17 cellular contexts compared by ENCODE assay signal in the genomic region with DNA sequence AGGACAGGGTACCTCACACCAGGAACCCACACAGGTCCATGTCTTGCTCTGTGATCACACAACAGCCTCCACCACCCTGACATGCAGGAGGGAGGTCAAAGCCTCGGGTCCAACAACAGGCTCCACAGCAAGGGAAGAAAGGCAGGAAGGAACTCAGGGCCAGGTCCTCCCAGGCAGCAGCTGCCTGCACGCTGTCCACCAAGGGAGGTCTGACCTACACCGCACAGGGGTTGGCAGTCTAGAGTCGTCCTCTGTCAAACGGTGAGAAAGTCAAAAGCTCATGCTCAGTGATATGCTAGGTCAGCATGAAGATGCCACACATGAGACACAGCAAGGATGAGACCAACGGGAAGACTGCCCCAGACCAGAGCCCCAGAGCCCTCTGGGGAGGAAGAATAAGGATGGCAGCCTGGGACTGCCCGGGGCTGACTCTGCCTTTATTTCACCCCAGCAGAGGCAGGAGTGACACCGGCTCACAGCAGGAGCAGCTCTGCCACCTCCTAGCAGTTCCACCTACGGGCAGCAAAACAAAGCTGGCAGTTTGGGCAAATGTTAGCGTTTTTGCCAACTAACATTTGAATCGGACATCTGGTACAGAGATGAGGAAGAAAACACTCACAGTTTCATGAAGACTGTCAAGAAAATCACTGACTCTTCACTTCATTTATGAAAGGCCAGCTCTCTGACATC. TPM values are rescaled to one million over a fixed set of nuclear protein-coding genes. Genes with fewer than 3 reads are reported as not detected.
DNase-seq lines count a peak whose midpoint lies in the region; TF ChIP-seq lines count a peak whose summit lies in the region.
"Had no signal": no experiment of that assay in that cellular context is flagged by ENCODE, and none has a peak within 500 bp of the region (broad histone marks: within the 10 kb centered on the region; RNA-seq: fewer than 3 reads in every experiment).

No MANE protein-coding gene starts in this region.

- no peak overlapping the region for H3K14ac ChIP-seq in neuronal stem cell (ENCODE audit: low read length)

- H3K4me2 ChIP-seq in neuronal stem cell (ENCODE audit: insufficient read depth, low read length, poor library complexity, severe bottlenecking): no peak overlapping the region
- H3K4me2 ChIP-seq: GM23338 had no signal

- H2BK5ac ChIP-seq in neuronal stem cell (ENCODE audit: low read length): no peak overlapping the region

- no peak overlapping the region for H2AFZ ChIP-seq in neuronal stem cell (ENCODE audit: low read length)
- H2AFZ ChIP-seq: GM23338 had no signal

- in situ Hi-C loops in G401 (cut with HindIII; ENCODE audit: low sequenced_read_pairs): no loop called here

- no peak overlapping the region for H3K4me3 ChIP-seq in BE2C (ENCODE audit: low read depth, low read length)
- no peak overlapping the region for H3K4me3 ChIP-seq in neuronal stem cell (ENCODE audit: low read length in 2 of 2)
- H3K4me3 ChIP-seq: GM23338 had no signal

- no peak overlapping the region for H2BK120ac ChIP-seq in neuronal stem cell (ENCODE audit: low read depth, low read length)

- no peak overlapping the region for H3K18ac ChIP-seq in neuronal stem cell (ENCODE audit: low read length)

- no peak overlapping the region for H3K9ac ChIP-seq in neuronal stem cell (ENCODE audit: low read depth, low read length, poor library complexity)

- H3K36me3 Mint-ChIP-seq in chondrocyte (ENCODE audit: low read depth): peaks cover 14% of the 10 kb centered on the region

- peaks cover 6% of the 10 kb centered on the region for H3K4me1 Mint-ChIP-seq in chondrocyte (ENCODE audit: low read depth)

- no CpG with 5 or more reads among the region's 11 CpGs for WGBS in neuronal stem cell (ENCODE audit: extremely low coverage in 2 of 2, insufficient read length in 2 of 2, insufficient replicate concordance in 1 of 2), 2 donors

- H3K4ac ChIP-seq in neuronal stem cell (ENCODE audit: low read length): no peak overlapping the region

- H3K23ac ChIP-seq in neuronal stem cell (ENCODE audit: low read depth, low read length, poor library complexity): peak overlapping the region; percentile 61

- H3K4me1 ChIP-seq in BE2C (no peaks in the 10 kb centered on the region), neuronal stem cell (ENCODE audit: control insufficient read depth in 2 of 2, insufficient read depth in 1 of 2, low read depth in 1 of 2, low read length in 2 of 2) (no peaks in the 10 kb centered on the region)
- H3K4me1 ChIP-seq: Caco-2 had no signal

- no peak overlapping the region for H4K8ac ChIP-seq in neuronal stem cell (ENCODE audit: low read depth, low read length)

- H3K79me1 ChIP-seq in neuronal stem cell (ENCODE audit: low read depth, low read length): peaks cover 5% of the 10 kb centered on the region

- no peak overlapping the region for H3K27ac Mint-ChIP-seq in chondrocyte (ENCODE audit: unreplicated experiment)
- H3K27ac Mint-ChIP-seq: CD4-positive, alpha-beta T cell; GM23338 had no signal

- no peak overlapping the region for H3K4me3 Mint-ChIP-seq in chondrocyte (ENCODE audit: unreplicated experiment)
- H3K4me3 Mint-ChIP-seq: CD4-positive, alpha-beta T cell; GM23338 had no signal

- no peaks in the 10 kb centered on the region for H3K9me3 ChIP-seq in BE2C
- peaks cover 5 to 17% of the 10 kb centered on the region in 2 donors for H3K9me3 ChIP-seq in neuronal stem cell (replicated peaks in 1 of 2; ENCODE audit: control insufficient read depth in 2 of 2, insufficient read depth in 1 of 2, low read depth in 1 of 2, low read length in 2 of 2)

- no peaks in the 10 kb centered on the region for H3K27me3 Mint-ChIP-seq in chondrocyte (ENCODE audit: low read depth)
- H3K27me3 Mint-ChIP-seq: CD4-positive, alpha-beta T cell had no signal

- TF ChIP-seq CTCF in BE2C (IDR thresholded peaks at IDR 0.05; ENCODE audit: low read depth, low read length) (no peak), chondrocyte (IDR thresholded peaks at IDR 0.05) (no peak)

- no peak overlapping the region for H2AK5ac ChIP-seq in neuronal stem cell (ENCODE audit: low read depth, low read length)

- no peak overlapping the region for H2BK12ac ChIP-seq in neuronal stem cell (ENCODE audit: low read length)

- no peak overlapping the region for H3K27ac ChIP-seq in neuronal stem cell (replicated peaks; ENCODE audit: low read length)

- H3K36me3 ChIP-seq in BE2C (peaks cover 30% of the 10 kb centered on the region), neuronal stem cell (replicated peaks in 1 of 2; ENCODE audit: control insufficient read depth in 2 of 2, insufficient read depth in 2 of 2, low read length in 2 of 2) (peaks cover 29 to 66% of the 10 kb centered on the region in 2 donors)

- no peaks in the 10 kb centered on the region for H3K9me3 Mint-ChIP-seq in chondrocyte (ENCODE audit: low read depth)
- H3K9me3 Mint-ChIP-seq: CD4-positive, alpha-beta T cell had no signal

- no peak overlapping the region for H4K91ac ChIP-seq in neuronal stem cell (ENCODE audit: low read depth, low read length, poor library complexity)

- no peaks in the 10 kb centered on the region for H3K27me3 ChIP-seq in BE2C
- no peaks in the 10 kb centered on the region for H3K27me3 ChIP-seq in neuronal stem cell (ENCODE audit: control insufficient read depth in 3 of 3, insufficient read depth in 3 of 3, low read depth in 1 of 3, low read length in 3 of 3)

- no peak overlapping the region for H2BK15ac ChIP-seq in neuronal stem cell (ENCODE audit: low read length)

- DNase-seq in BE2C (peak; percentile 1), G401 (ENCODE audit: low spot score) (peak; percentile 40), chondrocyte (ENCODE audit: low spot score) (peak; percentile 55), neuronal stem cell (ENCODE audit: low spot score) (no peak), medulla oblongata (ENCODE audit: extremely low spot score) (no peak), NCI-H1417 treated with DMSO at 0.1 percent for 48 hours (lab: John Stamatoyannopoulos, UW) (no peak), T-helper 1 cell (no peak)
- DNase-seq: Caco-2; CD4-positive, alpha-beta T cell; GF-D8; KBM-7; NCI-H1105 treated with DMSO at 0.1 percent for 48 hours; NCI-H1694 treated with DMSO at 0.1 percent for 48 hours; NCI-H510A; NCI-H748 treated with DMSO at 0.1 percent for 48 hours; SIG-M5 had no signal

RNA-seq across cellular contexts. Expression of a gene that starts 8.5 kb away (rescaled TPM):
- 21.2 TPM for polyA plus RNA-seq in BE2C (2012; ENCODE audit: insufficient read depth, insufficient read length, low read depth)
- total RNA-seq in G401 (2014; rRNA removed; shearing (Covaris generic)): 19.3 and 19.7 TPM in 2 replicates
- 7.8 to 8.5 TPM (median 7.9 TPM) in 3 replicates for total RNA-seq in chondrocyte
- polyA plus RNA-seq in neuronal stem cell (2013, experiment 1 of 2): 9.0 TPM
- 8.7 TPM for polyA plus RNA-seq in neuronal stem cell (2013, experiment 2 of 2)

RNA-seq across cellular contexts. Expression of a gene that starts 34.8 kb away (rescaled TPM):
- polyA plus RNA-seq in BE2C (2012; ENCODE audit: insufficient read depth, insufficient read length, low read depth): 396 TPM
- total RNA-seq in G401 (2014; rRNA removed; shearing (Covaris generic)): 179 and 180 TPM in 2 replicates
- 7.8 to 15.0 TPM (median 7.8 TPM) in 3 replicates for total RNA-seq in chondrocyte
- 4.5 TPM for polyA plus RNA-seq in neuronal stem cell (2013, experiment 1 of 2)
- polyA plus RNA-seq in neuronal stem cell (2013, experiment 2 of 2): 4.6 TPM

RNA-seq across cellular contexts. Expression of a gene that starts 39.7 kb away (rescaled TPM):
- 73.4 TPM for polyA plus RNA-seq in BE2C (2012; ENCODE audit: insufficient read depth, insufficient read length, low read depth)
- 18.5 and 18.7 TPM in 2 replicates for total RNA-seq in G401 (2014; rRNA removed; shearing (Covaris generic))
- total RNA-seq in chondrocyte: 20.4 to 45.3 TPM (median 21.9 TPM) in 3 replicates
- polyA plus RNA-seq in neuronal stem cell (2013, experiment 1 of 2): 5.1 TPM
- polyA plus RNA-seq in neuronal stem cell (2013, experiment 2 of 2): 5.1 TPM

RNA-seq across cellular contexts. Expression of a gene that starts 44.4 kb away (rescaled TPM):
- 7.6 TPM for polyA plus RNA-seq in BE2C (2012; ENCODE audit: insufficient read depth, insufficient read length, low read depth)
- 10.1 and 14.3 TPM in 2 replicates for total RNA-seq in G401 (2014; rRNA removed; shearing (Covaris generic))
- 13.6 to 18.1 TPM (median 14.9 TPM) in 3 replicates for total RNA-seq in chondrocyte
- polyA plus RNA-seq in neuronal stem cell (2013, experiment 1 of 2): 5.7 TPM
- 5.8 TPM for polyA plus RNA-seq in neuronal stem cell (2013, experiment 2 of 2)

Comparison
In these comparisons a context has a peak if more than half of its experiments do, and no peak if none do; other contexts are left out.
1. DNase-seq: peak in BE2C (single experiment), G401 (single experiment) and chondrocyte (single experiment); none in neuronal stem cell (single experiment), medulla oblongata (single experiment), NCI-H1417 treated with DMSO at 0.1 percent for 48 hours (single experiment) and T-helper 1 cell (0 of 5).
2. RNA of a gene that starts 34.8 kb away (total RNA-seq): 179 to 180 TPM in G401; 7.8 to 15.0 TPM in chondrocyte; every median in the first group is over 10 times any median in the second.